16 cellular contexts compared by ENCODE assay signal in the genomic region with DNA sequence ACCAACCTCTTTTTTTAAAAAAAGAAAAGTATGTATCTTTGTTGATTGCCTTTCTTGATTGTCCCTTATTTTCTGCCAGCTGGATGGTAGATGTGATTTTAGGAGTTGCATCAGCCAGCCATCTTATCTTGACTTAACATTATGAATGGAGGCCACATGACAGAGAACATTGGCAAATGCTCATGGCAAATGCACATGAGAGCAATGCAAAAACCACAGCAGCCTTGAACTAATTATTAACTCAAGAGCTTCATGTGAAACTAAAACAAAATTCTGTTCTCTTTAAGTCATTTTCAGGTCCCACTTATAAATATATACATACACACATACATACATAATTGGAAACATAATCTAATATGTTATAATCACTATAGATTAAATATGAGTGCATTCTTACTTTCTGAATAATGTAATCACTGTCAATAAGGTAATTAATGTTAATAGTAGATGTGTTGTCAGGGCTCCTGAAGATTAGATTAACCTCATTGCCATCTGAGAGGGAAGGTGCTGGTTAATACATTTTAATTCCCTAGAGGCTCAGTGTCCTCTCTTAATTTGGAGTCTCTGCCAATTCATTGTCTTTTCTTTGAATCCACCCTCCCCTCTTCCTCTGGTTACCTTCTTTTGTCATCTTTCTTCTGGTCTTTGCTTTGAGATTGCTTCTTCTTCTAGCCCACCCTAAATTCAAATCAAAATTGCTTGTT.
DNase-seq lines count a peak whose midpoint lies in the region; ATAC-seq, FAIRE-seq and TF ChIP-seq lines count a peak whose summit lies in the region.
"Had no signal": no experiment of that assay in that cellular context is flagged by ENCODE, and none has a peak within 500 bp of the region (broad histone marks: within the 10 kb centered on the region; RNA-seq: fewer than 3 reads in every experiment).

No MANE protein-coding gene starts in this region.

- H2AFZ ChIP-seq in HepG2 (ENCODE audit: low read length), result no peak overlapping the region

- no peaks in the 10 kb centered on the region for H3K79me2 ChIP-seq in HepG2 (ENCODE audit: insufficient read depth, low read length)

- TF ChIP-seq CTCF in HepG2 (CRISPR knock-in tag; IDR thresholded peaks at IDR 0.05), result no peak
- no peak for TF ChIP-seq CTCF in stomach (IDR thresholded peaks at IDR 0.05)

- H3K36me3 ChIP-seq in HepG2 (replicated peaks in 1 of 2; ENCODE audit: control insufficient read depth in 1 of 2, insufficient read depth in 2 of 2, low read length in 2 of 2), result no peaks in the 10 kb centered on the region
- no peaks in the 10 kb centered on the region for H3K36me3 ChIP-seq in stomach
- H3K36me3 ChIP-seq: BLaER1, esophagus squamous epithelium, right atrium auricular region, SJCRH30, upper lobe of right lung had no signal

- in situ Hi-C loops in HepG2 (cut with HindIII; ENCODE audit: extremely low pct_ligation_motif_present, low pct_unique_long_range_greater_than_20kb), result no loop called here

- H3K27ac ChIP-seq in HepG2 (ENCODE audit: extremely low read length, insufficient read depth, low read length) (no peak overlapping the region), stomach (no peak overlapping the region)
- H3K27ac ChIP-seq: BLaER1, esophagus squamous epithelium, right atrium auricular region, SJCRH30, upper lobe of right lung had no signal

- no peak for TF ChIP-seq RAD21 in HepG2 (CRISPR knock-in tag; IDR thresholded peaks at IDR 0.05)

- H4K20me1 ChIP-seq in HepG2 (ENCODE audit: insufficient read depth, low read length), result no peaks in the 10 kb centered on the region
- H4K20me1 ChIP-seq: BLaER1 had no signal

- H3K27me3 ChIP-seq in HepG2 (ENCODE audit: control insufficient read depth in 1 of 2, insufficient read depth in 2 of 2, low read length in 2 of 2) (no peaks in the 10 kb centered on the region), stomach (no peaks in the 10 kb centered on the region)
- H3K27me3 ChIP-seq: BLaER1, esophagus squamous epithelium, right atrium auricular region, SJCRH30, upper lobe of right lung had no signal

- CTCF ChIA-PET in HepG2 (lab: Yijun Ruan, JAX; ENCODE audit: low intra/inter-chr PET ratio, low total read pairs), result no interaction called here

- FAIRE-seq in HepG2 (lab: Jason Lieb, UNC), result no peak

- no peak for TF ChIP-seq EP300 in HepG2 (IDR thresholded peaks at IDR 0.05; ENCODE audit: low read depth in 2 of 2, low read length in 2 of 2)
- TF ChIP-seq EP300 in HepG2 (CRISPR knock-in tag; IDR thresholded peaks at IDR 0.05; ENCODE audit: borderline replicate concordance), result no peak
- no peak for TF ChIP-seq EP300 in stomach (IDR thresholded peaks at IDR 0.05)

- no TSS peak for BruUV-seq in HepG2 (replicated peaks; lab: Mats Ljungman, UMichigan)

- TF ChIP-seq POLR2A in HepG2 (IDR thresholded peaks at IDR 0.05; ENCODE audit: insufficient read depth in 1 of 2, low read depth in 2 of 2, low read length in 2 of 2), result no peak
- TF ChIP-seq POLR2A in stomach (IDR thresholded peaks at IDR 0.05), result no peak

- no peak overlapping the region for H3K4me2 ChIP-seq in HepG2 (ENCODE audit: low read depth, low read length)
- H3K4me2 ChIP-seq: BLaER1 had no signal

- POLR2A ChIA-PET in HepG2 (lab: Yijun Ruan, JAX), result no interaction called here

- no peak overlapping the region for H3K4me3 ChIP-seq in HepG2 (replicated peaks in 1 of 3; ENCODE audit: insufficient read depth in 1 of 3, low read depth in 2 of 3, low read length in 3 of 3)
- no peak overlapping the region for H3K4me3 ChIP-seq in stomach
- H3K4me3 ChIP-seq: BLaER1, esophagus squamous epithelium, lung, right atrium auricular region, SJCRH30, upper lobe of right lung had no signal

- H3K4me1 ChIP-seq in HepG2 (ENCODE audit: insufficient read depth, low read length) (no peaks in the 10 kb centered on the region), stomach (no peaks in the 10 kb centered on the region)
- H3K4me1 ChIP-seq: BLaER1, esophagus squamous epithelium, right atrium auricular region, SJCRH30, upper lobe of right lung had no signal

- peak; percentile 16 for DNase-seq in kidney tubule cell (ENCODE audit: low spot score)
- no peak for DNase-seq in HepG2 (ENCODE audit: low spot score)
- DNase-seq in Ammon's horn (ENCODE audit: low spot score), result no peak
- DNase-seq in stomach, result no peak
- DNase-seq: DMS79 treated with DMSO at 0.1 percent for 48 hours; esophagus squamous epithelium; IMR-90; SJCRH30; stimulated activated CD4-positive, alpha-beta T cell treated with anti-CD3 and anti-CD28 coated beads, Interleukin-2, amount 100 ng/mL, for 48 hours; upper lobe of right lung had no signal

- peaks cover 77% of the 10 kb centered on the region for H3K9me3 ChIP-seq in HepG2 (ENCODE audit: low read length)
- no peaks in the 10 kb centered on the region for H3K9me3 ChIP-seq in stomach
- H3K9me3 ChIP-seq: BLaER1, esophagus squamous epithelium, right atrium auricular region, SJCRH30, upper lobe of right lung had no signal

- H3K9ac ChIP-seq in HepG2 (ENCODE audit: insufficient read depth, low read depth, low read length), result no peak overlapping the region
- H3K9ac ChIP-seq: BLaER1 had no signal

- ATAC-seq in GM19043 (IDR thresholded peaks at IDR 0.05; ENCODE audit: low read depth, unreplicated experiment), result peak; percentile 74
- peak; percentile 64 for ATAC-seq in HG02623 (IDR thresholded peaks at IDR 0.05; ENCODE audit: unreplicated experiment)
- peak; percentile 87 for ATAC-seq in HG03457 (IDR thresholded peaks at IDR 0.05; ENCODE audit: unreplicated experiment)
- no peak for ATAC-seq in HepG2
- ATAC-seq: upper lobe of right lung had no signal

- intact Hi-C loops in HepG2 (cut with micrococcal nuclease; ENCODE audit: unreplicated experiment) (no loop called here), stomach (cut with DNase I; ENCODE audit: low total_unique reads) (no loop called here)

TF ChIP-seq in HepG2, 621 proteins besides CTCF, POLR2A, EP300 and RAD21 (continues in another document):
- TF ChIP-seq TOE1 (CRISPR knock-in tag; IDR thresholded peaks at IDR 0.05), result no peak
- TF ChIP-seq SALL2 (CRISPR knock-in tag; IDR thresholded peaks at IDR 0.05), result no peak
- TF ChIP-seq ATM (IDR thresholded peaks at IDR 0.05; ENCODE audit: borderline replicate concordance), result no peak
- no peak for TF ChIP-seq PAWR (CRISPR knock-in tag; IDR thresholded peaks at IDR 0.05; ENCODE audit: borderline replicate concordance)
- TF ChIP-seq, protein P1, sequence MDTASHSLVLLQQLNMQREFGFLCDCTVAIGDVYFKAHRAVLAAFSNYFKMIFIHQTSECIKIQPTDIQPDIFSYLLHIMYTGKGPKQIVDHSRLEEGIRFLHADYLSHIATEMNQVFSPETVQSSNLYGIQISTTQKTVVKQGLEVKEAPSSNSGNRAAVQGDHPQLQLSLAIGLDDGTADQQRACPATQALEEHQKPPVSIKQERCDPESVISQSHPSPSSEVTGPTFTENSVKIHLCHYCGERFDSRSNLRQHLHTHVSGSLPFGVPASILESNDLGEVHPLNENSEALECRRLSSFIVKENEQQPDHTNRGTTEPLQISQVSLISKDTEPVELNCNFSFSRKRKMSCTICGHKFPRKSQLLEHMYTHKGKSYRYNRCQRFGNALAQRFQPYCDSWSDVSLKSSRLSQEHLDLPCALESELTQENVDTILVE (CRISPR knock-in tag; IDR thresholded peaks at IDR 0.05), result no peak
- TF ChIP-seq ZNF232 (CRISPR knock-in tag; IDR thresholded peaks at IDR 0.05; ENCODE audit: borderline replicate concordance), result no peak
- TF ChIP-seq, protein P2, sequence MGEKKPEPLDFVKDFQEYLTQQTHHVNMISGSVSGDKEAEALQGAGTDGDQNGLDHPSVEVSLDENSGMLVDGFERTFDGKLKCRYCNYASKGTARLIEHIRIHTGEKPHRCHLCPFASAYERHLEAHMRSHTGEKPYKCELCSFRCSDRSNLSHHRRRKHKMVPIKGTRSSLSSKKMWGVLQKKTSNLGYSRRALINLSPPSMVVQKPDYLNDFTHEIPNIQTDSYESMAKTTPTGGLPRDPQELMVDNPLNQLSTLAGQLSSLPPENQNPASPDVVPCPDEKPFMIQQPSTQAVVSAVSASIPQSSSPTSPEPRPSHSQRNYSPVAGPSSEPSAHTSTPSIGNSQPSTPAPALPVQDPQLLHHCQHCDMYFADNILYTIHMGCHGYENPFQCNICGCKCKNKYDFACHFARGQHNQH (CRISPR knock-in tag; IDR thresholded peaks at IDR 0.05), result no peak
- no peak for TF ChIP-seq ZNF556 (CRISPR knock-in tag; IDR thresholded peaks at IDR 0.05; ENCODE audit: borderline replicate concordance)
- no peak for TF ChIP-seq MYNN (CRISPR knock-in tag; IDR thresholded peaks at IDR 0.05; ENCODE audit: low read depth)
- TF ChIP-seq, protein P3, sequence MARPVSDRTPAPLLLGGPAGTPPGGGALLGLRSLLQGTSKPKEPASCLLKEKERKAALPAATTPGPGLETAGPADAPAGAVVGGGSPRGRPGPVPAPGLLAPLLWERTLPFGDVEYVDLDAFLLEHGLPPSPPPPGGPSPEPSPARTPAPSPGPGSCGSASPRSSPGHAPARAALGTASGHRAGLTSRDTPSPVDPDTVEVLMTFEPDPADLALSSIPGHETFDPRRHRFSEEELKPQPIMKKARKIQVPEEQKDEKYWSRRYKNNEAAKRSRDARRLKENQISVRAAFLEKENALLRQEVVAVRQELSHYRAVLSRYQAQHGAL (CRISPR knock-in tag; IDR thresholded peaks at IDR 0.05; ENCODE audit: not compliant biosample characterization), result no peak
- TF ChIP-seq, protein P4, sequence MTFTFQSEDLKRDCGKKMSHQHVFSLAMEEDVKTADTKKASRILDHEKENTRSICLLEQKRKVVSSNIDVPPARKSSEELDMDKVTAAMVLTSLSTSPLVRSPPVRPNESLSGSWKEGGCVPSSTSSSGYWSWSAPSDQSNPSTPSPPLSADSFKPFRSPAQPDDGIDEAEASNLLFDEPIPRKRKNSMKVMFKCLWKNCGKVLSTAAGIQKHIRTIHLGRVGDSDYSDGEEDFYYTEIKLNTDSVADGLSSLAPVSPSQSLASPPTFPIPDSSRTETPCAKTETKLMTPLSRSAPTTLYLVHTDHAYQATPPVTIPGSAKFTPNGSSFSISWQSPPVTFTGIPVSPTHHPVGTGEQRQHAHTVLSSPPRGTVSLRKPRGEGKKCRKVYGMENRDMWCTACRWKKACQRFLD (CRISPR knock-in tag; IDR thresholded peaks at IDR 0.05; ENCODE audit: borderline replicate concordance), result no peak
- no peak for TF ChIP-seq NFE2 (CRISPR knock-in tag; IDR thresholded peaks at IDR 0.05)
- TF ChIP-seq, protein P5, sequence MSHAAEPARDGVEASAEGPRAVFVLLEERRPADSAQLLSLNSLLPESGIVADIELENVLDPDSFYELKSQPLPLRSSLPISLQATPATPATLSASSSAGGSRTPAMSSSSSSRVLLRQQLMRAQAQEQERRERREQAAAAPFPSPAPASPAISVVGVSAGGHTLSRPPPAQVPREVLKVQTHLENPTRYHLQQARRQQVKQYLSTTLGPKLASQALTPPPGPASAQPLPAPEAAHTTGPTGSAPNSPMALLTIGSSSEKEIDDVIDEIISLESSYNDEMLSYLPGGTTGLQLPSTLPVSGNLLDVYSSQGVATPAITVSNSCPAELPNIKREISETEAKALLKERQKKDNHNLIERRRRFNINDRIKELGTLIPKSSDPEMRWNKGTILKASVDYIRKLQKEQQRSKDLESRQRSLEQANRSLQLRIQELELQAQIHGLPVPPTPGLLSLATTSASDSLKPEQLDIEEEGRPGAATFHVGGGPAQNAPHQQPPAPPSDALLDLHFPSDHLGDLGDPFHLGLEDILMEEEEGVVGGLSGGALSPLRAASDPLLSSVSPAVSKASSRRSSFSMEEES (CRISPR knock-in tag; IDR thresholded peaks at IDR 0.05), result no peak
